In genomic region chr4:41158756-41159155, GRCh38 we compare ENCODE assay signal across 2 cellular contexts.
TF ChIP-seq lines count a peak whose summit lies in the region.

No MANE protein-coding gene starts in this region.

TF ChIP-seq in Ishikawa, 13 proteins besides CTCF, POLR2A, EP300 and RAD21:
- no peak for TF ChIP-seq YY1 (IDR thresholded peaks at IDR 0.05; ENCODE audit: low read depth)
- 0 out of 2 replicates have a peak, but pooled peaks have one; percentile 6 for TF ChIP-seq EGR1 (IDR thresholded peaks at IDR 0.05)
- no peak for TF ChIP-seq FOXM1 (IDR thresholded peaks at IDR 0.05; ENCODE audit: borderline replicate concordance, low read depth)
- no peak for TF ChIP-seq TCF12 (IDR thresholded peaks at IDR 0.05; ENCODE audit: low read depth)

TF ChIP-seq in endothelial cell of umbilical vein, 7 proteins besides CTCF, POLR2A, EP300 and RAD21:
- no peak for TF ChIP-seq JUN (IDR thresholded peaks at IDR 0.05; ENCODE audit: borderline replicate concordance, insufficient read depth, insufficient read length, low read depth)
- TF ChIP-seq GATA2 (IDR thresholded peaks at IDR 0.05; ENCODE audit: insufficient read depth, insufficient read length, low read depth, low read length), result no peak
- no peak for TF ChIP-seq FOS (IDR thresholded peaks at IDR 0.05; ENCODE audit: borderline replicate concordance, insufficient read depth, low read length)
- no peak for TF ChIP-seq MYC (IDR thresholded peaks at IDR 0.05; ENCODE audit: low read depth, low read length)
- TF ChIP-seq, protein P1, sequence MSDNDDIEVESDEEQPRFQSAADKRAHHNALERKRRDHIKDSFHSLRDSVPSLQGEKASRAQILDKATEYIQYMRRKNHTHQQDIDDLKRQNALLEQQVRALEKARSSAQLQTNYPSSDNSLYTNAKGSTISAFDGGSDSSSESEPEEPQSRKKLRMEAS (IDR thresholded peaks at IDR 0.05; ENCODE audit: insufficient read depth, insufficient read length), result no peak
- TF ChIP-seq EZH2 (IDR thresholded peaks at IDR 0.05; ENCODE audit: borderline replicate concordance, low read depth, low read length, severe bottlenecking), result no peak
- no peak for TF ChIP-seq POLR2AphosphoS5 (IDR thresholded peaks at IDR 0.05; ENCODE audit: insufficient read depth, low read depth, low read length)
